Comparison of ENCODE assay signal across 4 cellular contexts in genomic region chr12:120346031-120346430, GRCh38. TPM values are rescaled to one million over a fixed set of nuclear protein-coding genes. Genes with fewer than 3 reads are reported as not detected.
"Had no signal": no experiment of that assay in that cellular context is flagged by ENCODE, and none has a peak within 500 bp of the region (broad histone marks: within the 10 kb centered on the region; RNA-seq: fewer than 3 reads in every experiment).

No MANE protein-coding gene starts in this region.

- DNase-seq: GDM1, GF-D8 had no signal

- ATAC-seq: GM12878 had no signal

- H3K4me3 ChIP-seq: GM12878 had no signal

RNA-seq across cellular contexts. Expression of gene PLA2G1B, which starts 18.5 kb away (rescaled TPM):
- total RNA-seq: G401, GM12878 had no signal
- polyA plus RNA-seq: GM12878 had no signal

RNA-seq across cellular contexts. Expression of gene MSI1, which starts 22.9 kb away (rescaled TPM):
- total RNA-seq: GM12878 had no signal

RNA-seq across cellular contexts. Expression of gene RNU4-1, which starts 53.0 kb away (rescaled TPM):
- total RNA-seq: G401 had no signal

RNA-seq across cellular contexts. Expression of gene RNU4-2, which starts 54.3 kb away (rescaled TPM):
- total RNA-seq: G401 had no signal
